Comparison of ENCODE assay signal across 10 cellular contexts in the genomic region with DNA sequence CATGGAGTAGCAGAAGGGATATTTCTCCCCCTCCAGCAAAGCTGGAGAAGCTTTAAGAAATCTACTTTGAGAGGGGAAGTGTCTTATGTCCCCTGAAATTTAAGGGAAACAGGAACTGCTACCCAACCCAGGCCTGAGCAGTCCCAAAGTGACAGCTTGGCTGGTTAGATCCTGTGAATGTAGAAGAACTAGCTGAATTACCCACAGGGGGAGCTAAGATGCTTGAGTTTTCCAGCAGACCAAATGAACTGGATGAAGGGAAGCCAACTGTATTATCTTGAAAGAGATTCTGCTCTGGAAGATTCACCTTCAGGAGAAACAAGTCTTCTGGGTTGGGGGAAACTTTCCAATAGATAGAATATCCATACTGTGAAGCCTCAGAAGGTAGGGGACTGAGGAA.
DNase-seq lines count a peak whose midpoint lies in the region; ATAC-seq lines count a peak whose summit lies in the region.
"Had no signal": no experiment of that assay in that cellular context is flagged by ENCODE, and none has a peak within 500 bp of the region (broad histone marks: within the 10 kb centered on the region; RNA-seq: fewer than 3 reads in every experiment).

No MANE protein-coding gene starts in this region.

- DNase-seq in ELF-1 (ENCODE audit: low read depth, low spot score) (peak; percentile 22), H7 (peak; percentile 12), RKO (ENCODE audit: low spot score) (peak; percentile 25), inferior parietal cortex (ENCODE audit: extremely low spot score) (peak; percentile 47), cerebellum (ENCODE audit: low spot score) (no peak), NCI-H1092 (lab: John Stamatoyannopoulos, UW) (no peak)
- DNase-seq: cerebellar nuclear complex, naive B cell had no signal

- H3K4me3 ChIP-seq in H7 (ENCODE audit: insufficient read depth, low read depth, low read length): no peak overlapping the region

- ATAC-seq in GM21360 (IDR thresholded peaks at IDR 0.05; ENCODE audit: unreplicated experiment): no peak
- no peak for ATAC-seq in GM21737 (IDR thresholded peaks at IDR 0.05; ENCODE audit: unreplicated experiment)

- H3K36me3 ChIP-seq in H7 (replicated peaks; ENCODE audit: control insufficient read depth, insufficient read depth, low read length): no peaks in the 10 kb centered on the region

- peaks cover 41% of the 10 kb centered on the region for H3K27me3 ChIP-seq in H7 (ENCODE audit: control insufficient read depth, insufficient read depth, low read length)

Comparison
In these comparisons a context has a peak if more than half of its experiments do, and no peak if none do; other contexts are left out.
1. DNase-seq: peak in ELF-1 (single experiment), H7 (single experiment), RKO (single experiment) and inferior parietal cortex (single experiment); none in cerebellum (single experiment) and NCI-H1092 (single experiment).